In genomic region chr4:38190717-38191178, GRCh38 we compare ENCODE assay signal across 12 cellular contexts.
A peak's percentile ranks its signal among the peaks of the same experiment; 100 is the strongest.
DNase-seq lines count a peak whose midpoint lies in the region; ATAC-seq and TF ChIP-seq lines count a peak whose summit lies in the region.
"Had no signal": no experiment of that assay in that cellular context is flagged by ENCODE, and none has a peak within 500 bp of the region (broad histone marks: within the 10 kb centered on the region; RNA-seq: fewer than 3 reads in every experiment).

No MANE protein-coding gene starts in this region.

- H3K4me1 ChIP-seq in sigmoid colon: peaks cover 0 to 23% (median 20%) of the 10 kb centered on the region in 4 donors

- H3K27ac Mint-ChIP-seq in activated naive CD4-positive, alpha-beta T cell treated with anti-CD3 and anti-CD28 coated beads, Interleukin-2, amount 10 ng/mL, durations not matched to agents 7 days and 5 days: no peak overlapping the region
- H3K27ac Mint-ChIP-seq: progenitor cell of endocrine pancreas had no signal

- CTCF ChIA-PET in activated naive CD4-positive, alpha-beta T cell treated with anti-CD3 and anti-CD28 coated beads, Interleukin-2, amount 10 ng/mL, durations not matched to agents 7 days and 5 days (lab: Charles Lee): no interaction called here

- peak; percentile 47 for DNase-seq in GM04503 (ENCODE audit: low read depth)
- peak; percentile 21 for DNase-seq in amniotic epithelial cell (ENCODE audit: low read depth)
- no peak for DNase-seq in Right ventricle myocardium inferior (ENCODE audit: missing footprints)
- DNase-seq in sigmoid colon: no peak
- DNase-seq in activated naive CD4-positive, alpha-beta T cell treated with anti-CD3 and anti-CD28 coated beads, Interleukin-2, amount 10 ng/mL, durations not matched to agents 7 days and 5 days: no peak
- DNase-seq in stimulated activated CD4-positive, alpha-beta T cell treated with anti-CD3 and anti-CD28 coated beads, Interleukin-4, amount 100 ng/mL, for 4 hours: no peak
- DNase-seq: H9, KG1, thyroid gland had no signal

- no peaks in the 10 kb centered on the region for H3K36me3 ChIP-seq in sigmoid colon
- H3K36me3 ChIP-seq: thyroid gland had no signal

- no peak for TF ChIP-seq POLR2A in sigmoid colon (IDR thresholded peaks at IDR 0.05)

- intact Hi-C loops in Right ventricle myocardium inferior (cut with DNase I): loop anchor here (5.0 kb wide), 1 partner anchor 127 kb away; no protein-coding TSS in a partner anchor
- intact Hi-C loops in sigmoid colon (cut with DNase I): no loop called here

- H3K4me3 ChIP-seq in sigmoid colon: no peak overlapping the region
- H3K4me3 ChIP-seq: thyroid gland had no signal

- TF ChIP-seq EP300 in sigmoid colon (IDR thresholded peaks at IDR 0.05): no peak

- H3K9me3 ChIP-seq in sigmoid colon: peaks cover 0 to 5% (median 0%) of the 10 kb centered on the region in 4 donors
- H3K9me3 ChIP-seq: thyroid gland had no signal

- ATAC-seq in Right ventricle myocardium inferior (peak; percentile 92), GM21526 (IDR thresholded peaks at IDR 0.05; ENCODE audit: low FRiP score, unreplicated experiment) (no peak), HG02884 (IDR thresholded peaks at IDR 0.05; ENCODE audit: unreplicated experiment) (no peak)

- H3K9me3 Mint-ChIP-seq in activated naive CD4-positive, alpha-beta T cell treated with anti-CD3 and anti-CD28 coated beads, Interleukin-2, amount 10 ng/mL, durations not matched to agents 7 days and 5 days: no peaks in the 10 kb centered on the region

- H3K27ac ChIP-seq in sigmoid colon: peak overlapping the region; percentile 34 to 57 (median 46)

- WGBS in sigmoid colon, 2 donors: 63 to 69% methylated on average over 4 of the region's 4 CpGs

- H3K36me3 Mint-ChIP-seq in activated naive CD4-positive, alpha-beta T cell treated with anti-CD3 and anti-CD28 coated beads, Interleukin-2, amount 10 ng/mL, durations not matched to agents 7 days and 5 days: no peaks in the 10 kb centered on the region

- H3K27me3 ChIP-seq in sigmoid colon: no peaks in the 10 kb centered on the region
- H3K27me3 ChIP-seq: thyroid gland had no signal

- peaks cover 28% of the 10 kb centered on the region for H3K27me3 Mint-ChIP-seq in activated naive CD4-positive, alpha-beta T cell treated with anti-CD3 and anti-CD28 coated beads, Interleukin-2, amount 10 ng/mL, durations not matched to agents 7 days and 5 days

- no peaks in the 10 kb centered on the region for H3K4me1 Mint-ChIP-seq in activated naive CD4-positive, alpha-beta T cell treated with anti-CD3 and anti-CD28 coated beads, Interleukin-2, amount 10 ng/mL, durations not matched to agents 7 days and 5 days

- TF ChIP-seq CTCF in sigmoid colon (IDR thresholded peaks at IDR 0.05): no peak

- H3K4me3 Mint-ChIP-seq in activated naive CD4-positive, alpha-beta T cell treated with anti-CD3 and anti-CD28 coated beads, Interleukin-2, amount 10 ng/mL, durations not matched to agents 7 days and 5 days: no peak overlapping the region
- H3K4me3 Mint-ChIP-seq: H9 had no signal

Comparison
In these comparisons a context has a peak if more than half of its experiments do, and no peak if none do; other contexts are left out.
1. DNase-seq: peak in GM04503 (single experiment) and amniotic epithelial cell (single experiment); none in Right ventricle myocardium inferior (single experiment), sigmoid colon (single experiment), activated naive CD4-positive, alpha-beta T cell treated with anti-CD3 and anti-CD28 coated beads, Interleukin-2, amount 10 ng/mL, durations not matched to agents 7 days and 5 days (single experiment) and stimulated activated CD4-positive, alpha-beta T cell treated with anti-CD3 and anti-CD28 coated beads, Interleukin-4, amount 100 ng/mL, for 4 hours (0 of 2).